In genomic region chr9:113596616-113597320, GRCh38 we compare ENCODE assay signal across 1 cellular context.
TF ChIP-seq lines count a peak whose summit lies in the region.

No MANE protein-coding gene starts in this region.

TF ChIP-seq in GM23338, 12 proteins besides CTCF, POLR2A, EP300 and RAD21 (continued from another document):
- TF ChIP-seq, protein P1, sequence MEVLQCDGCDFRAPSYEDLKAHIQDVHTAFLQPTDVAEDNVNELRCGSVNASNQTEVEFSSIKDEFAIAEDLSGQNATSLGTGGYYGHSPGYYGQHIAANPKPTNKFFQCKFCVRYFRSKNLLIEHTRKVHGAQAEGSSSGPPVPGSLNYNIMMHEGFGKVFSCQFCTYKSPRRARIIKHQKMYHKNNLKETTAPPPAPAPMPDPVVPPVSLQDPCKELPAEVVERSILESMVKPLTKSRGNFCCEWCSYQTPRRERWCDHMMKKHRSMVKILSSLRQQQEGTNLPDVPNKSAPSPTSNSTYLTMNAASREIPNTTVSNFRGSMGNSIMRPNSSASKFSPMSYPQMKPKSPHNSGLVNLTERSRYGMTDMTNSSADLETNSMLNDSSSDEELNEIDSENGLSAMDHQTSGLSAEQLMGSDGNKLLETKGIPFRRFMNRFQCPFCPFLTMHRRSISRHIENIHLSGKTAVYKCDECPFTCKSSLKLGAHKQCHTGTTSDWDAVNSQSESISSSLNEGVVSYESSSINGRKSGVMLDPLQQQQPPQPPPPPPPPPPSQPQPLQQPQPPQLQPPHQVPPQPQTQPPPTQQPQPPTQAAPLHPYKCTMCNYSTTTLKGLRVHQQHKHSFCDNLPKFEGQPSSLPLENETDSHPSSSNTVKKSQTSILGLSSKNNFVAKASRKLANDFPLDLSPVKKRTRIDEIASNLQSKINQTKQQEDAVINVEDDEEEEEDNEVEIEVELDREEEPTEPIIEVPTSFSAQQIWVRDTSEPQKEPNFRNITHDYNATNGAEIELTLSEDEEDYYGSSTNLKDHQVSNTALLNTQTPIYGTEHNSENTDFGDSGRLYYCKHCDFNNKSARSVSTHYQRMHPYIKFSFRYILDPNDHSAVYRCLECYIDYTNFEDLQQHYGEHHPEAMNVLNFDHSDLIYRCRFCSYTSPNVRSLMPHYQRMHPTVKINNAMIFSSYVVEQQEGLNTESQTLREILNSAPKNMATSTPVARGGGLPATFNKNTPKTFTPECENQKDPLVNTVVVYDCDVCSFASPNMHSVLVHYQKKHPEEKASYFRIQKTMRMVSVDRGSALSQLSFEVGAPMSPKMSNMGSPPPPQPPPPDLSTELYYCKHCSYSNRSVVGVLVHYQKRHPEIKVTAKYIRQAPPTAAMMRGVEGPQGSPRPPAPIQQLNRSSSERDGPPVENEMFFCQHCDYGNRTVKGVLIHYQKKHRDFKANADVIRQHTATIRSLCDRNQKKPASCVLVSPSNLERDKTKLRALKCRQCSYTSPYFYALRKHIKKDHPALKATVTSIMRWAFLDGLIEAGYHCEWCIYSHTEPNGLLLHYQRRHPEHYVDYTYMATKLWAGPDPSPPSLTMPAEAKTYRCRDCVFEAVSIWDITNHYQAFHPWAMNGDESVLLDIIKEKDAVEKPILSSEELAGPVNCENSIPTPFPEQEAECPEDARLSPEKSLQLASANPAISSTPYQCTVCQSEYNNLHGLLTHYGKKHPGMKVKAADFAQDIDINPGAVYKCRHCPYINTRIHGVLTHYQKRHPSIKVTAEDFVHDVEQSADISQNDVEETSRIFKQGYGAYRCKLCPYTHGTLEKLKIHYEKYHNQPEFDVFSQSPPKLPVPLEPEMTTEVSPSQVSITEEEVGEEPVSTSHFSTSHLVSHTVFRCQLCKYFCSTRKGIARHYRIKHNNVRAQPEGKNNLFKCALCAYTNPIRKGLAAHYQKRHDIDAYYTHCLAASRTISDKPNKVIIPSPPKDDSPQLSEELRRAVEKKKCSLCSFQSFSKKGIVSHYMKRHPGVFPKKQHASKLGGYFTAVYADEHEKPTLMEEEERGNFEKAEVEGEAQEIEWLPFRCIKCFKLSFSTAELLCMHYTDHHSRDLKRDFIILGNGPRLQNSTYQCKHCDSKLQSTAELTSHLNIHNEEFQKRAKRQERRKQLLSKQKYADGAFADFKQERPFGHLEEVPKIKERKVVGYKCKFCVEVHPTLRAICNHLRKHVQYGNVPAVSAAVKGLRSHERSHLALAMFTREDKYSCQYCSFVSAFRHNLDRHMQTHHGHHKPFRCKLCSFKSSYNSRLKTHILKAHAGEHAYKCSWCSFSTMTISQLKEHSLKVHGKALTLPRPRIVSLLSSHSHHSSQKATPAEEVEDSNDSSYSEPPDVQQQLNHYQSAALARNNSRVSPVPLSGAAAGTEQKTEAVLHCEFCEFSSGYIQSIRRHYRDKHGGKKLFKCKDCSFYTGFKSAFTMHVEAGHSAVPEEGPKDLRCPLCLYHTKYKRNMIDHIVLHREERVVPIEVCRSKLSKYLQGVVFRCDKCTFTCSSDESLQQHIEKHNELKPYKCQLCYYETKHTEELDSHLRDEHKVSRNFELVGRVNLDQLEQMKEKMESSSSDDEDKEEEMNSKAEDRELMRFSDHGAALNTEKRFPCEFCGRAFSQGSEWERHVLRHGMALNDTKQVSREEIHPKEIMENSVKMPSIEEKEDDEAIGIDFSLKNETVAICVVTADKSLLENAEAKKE (CRISPR knock-in tag; IDR thresholded peaks at IDR 0.05), result no peak
- TF ChIP-seq POLR2AphosphoS5 (IDR thresholded peaks at IDR 0.05; ENCODE audit: low read depth) (no peak), JUNB (IDR thresholded peaks at IDR 0.05; ENCODE audit: unreplicated experiment) (no peak), NANOG (IDR thresholded peaks at IDR 0.05; ENCODE audit: borderline replicate concordance) (no peak), ZNF331 (CRISPR knock-in tag; IDR thresholded peaks at IDR 0.05; ENCODE audit: low read depth) (no peak)
